ENCODE assay signal across 22 cellular contexts in the genomic region with DNA sequence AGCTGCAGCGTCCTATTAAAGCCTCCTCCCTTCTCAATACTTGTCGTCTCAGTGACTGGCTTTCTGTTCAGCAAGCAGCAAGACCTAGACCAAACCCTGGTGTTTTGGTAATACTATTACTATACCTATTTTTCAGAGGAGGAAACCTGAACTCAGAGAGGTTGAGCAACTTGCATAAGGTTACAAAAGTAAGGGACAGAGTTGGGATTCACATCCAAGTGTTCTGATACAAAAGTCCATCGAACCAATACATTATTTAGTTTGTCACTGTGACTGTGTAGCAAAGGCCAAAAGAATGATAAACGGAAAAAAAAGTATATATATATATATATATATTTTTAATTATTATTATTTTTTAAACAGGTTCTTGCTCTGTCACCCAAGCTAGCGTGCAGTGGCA. TPM values are rescaled to one million over a fixed set of nuclear protein-coding genes. Genes with fewer than 3 reads are reported as not detected.
A peak's percentile ranks its signal among the peaks of the same experiment; 100 is the strongest.
DNase-seq lines count a peak whose midpoint lies in the region; FAIRE-seq and TF ChIP-seq lines count a peak whose summit lies in the region.
"Had no signal": no experiment of that assay in that cellular context is flagged by ENCODE, and none has a peak within 500 bp of the region (broad histone marks: within the 10 kb centered on the region; RNA-seq: fewer than 3 reads in every experiment).

No MANE protein-coding gene starts in this region.

- peak; percentile 4 for FAIRE-seq in endothelial cell of umbilical vein (lab: Jason Lieb, UNC)
- FAIRE-seq: A204.1, D721Med, GM12878, GM12892, GM18507 had no signal

- TF ChIP-seq CTCF in C4-2B (conservative IDR thresholded peaks at IDR 0.05) (no peak), VCaP (conservative IDR thresholded peaks at IDR 0.05) (no peak), endothelial cell of umbilical vein (IDR thresholded peaks at IDR 0.05; ENCODE audit: extremely low read depth in 1 of 2, insufficient read depth in 1 of 2, low read depth in 1 of 2, low read length in 2 of 2) (no peak)

- DNase-seq in endothelial cell of umbilical vein (ENCODE audit: low read depth, low spot score) (no peak), DMS79 (lab: John Stamatoyannopoulos, UW) (no peak), globus pallidus (ENCODE audit: low spot score) (no peak), NCI-H2196 (lab: John Stamatoyannopoulos, UW; ENCODE audit: unreplicated experiment) (no peak)
- DNase-seq: 8988T; ACHN; BE2C; Caco-2; Calu3; CD4-positive, alpha-beta T cell; CD8-positive, alpha-beta T cell; DND-41; EL; GDM1 had no signal

- intact Hi-C loops in endothelial cell of umbilical vein (cut with micrococcal nuclease) = no loop called here

- POLR2A ChIA-PET in endothelial cell of umbilical vein (lab: Charles Lee) = interaction anchor here (0.7 kb wide), 1 partner anchor 345 kb away, joined by 5 read pairs; no protein-coding TSS in a partner anchor

- CTCF ChIA-PET in endothelial cell of umbilical vein (lab: Charles Lee) = no interaction called here

- H3K27me3 ChIP-seq in endothelial cell of umbilical vein (ENCODE audit: control insufficient read depth in 2 of 2, insufficient read depth in 2 of 2, low read length in 2 of 2) = no peaks in the 10 kb centered on the region
- H3K27me3 ChIP-seq: BE2C, BLaER1 had no signal

- no peaks in the 10 kb centered on the region for H3K9me1 ChIP-seq in endothelial cell of umbilical vein (replicated peaks; ENCODE audit: control insufficient read depth, extremely low read depth, insufficient read depth, low read length)

- TF ChIP-seq POLR2A in endothelial cell of umbilical vein (IDR thresholded peaks at IDR 0.05; ENCODE audit: low read depth, low read length) = no peak

- H3K4me1 ChIP-seq in endothelial cell of umbilical vein (ENCODE audit: control insufficient read depth, extremely low read depth, insufficient read depth, low read length) = no peaks in the 10 kb centered on the region
- H3K4me1 ChIP-seq: BE2C, BLaER1, Caco-2 had no signal

- H3K36me3 ChIP-seq in endothelial cell of umbilical vein (ENCODE audit: control insufficient read depth in 2 of 2, extremely low read depth in 1 of 2, insufficient read depth in 2 of 2, low read length in 2 of 2) = no peaks in the 10 kb centered on the region
- H3K36me3 ChIP-seq: BE2C, BLaER1 had no signal

- H3K27ac ChIP-seq in C4-2B (peak overlapping the region; percentile 22; the same call in 1 of the 2 replicates), VCaP (peak overlapping the region; percentile 80), endothelial cell of umbilical vein (ENCODE audit: insufficient read depth, low read depth, low read length) (no peak overlapping the region)
- H3K27ac ChIP-seq: BLaER1 had no signal

- H3K9ac ChIP-seq in endothelial cell of umbilical vein (replicated peaks; ENCODE audit: extremely low read depth, insufficient read depth, low read length) = no peak overlapping the region
- H3K9ac ChIP-seq: BLaER1 had no signal

- no peaks in the 10 kb centered on the region for H4K20me1 ChIP-seq in endothelial cell of umbilical vein (replicated peaks; ENCODE audit: control insufficient read depth, extremely low read depth, insufficient read depth, low read length)
- H4K20me1 ChIP-seq: BLaER1 had no signal

- dilution Hi-C loops in endothelial cell of umbilical vein (cut with MboI; ENCODE audit: extremely low pct_ligation_motif_present, low sequenced_read_pairs) = no loop called here

- H2AFZ ChIP-seq in endothelial cell of umbilical vein (ENCODE audit: low read depth, low read length) = no peak overlapping the region

- no peaks in the 10 kb centered on the region for H3K9me3 ChIP-seq in endothelial cell of umbilical vein (replicated peaks; ENCODE audit: control insufficient read depth, insufficient read depth, low read length)
- H3K9me3 ChIP-seq: BE2C, Caco-2 had no signal

- BruUV-seq in endothelial cell of umbilical vein (replicated peaks; lab: Mats Ljungman, UMichigan) = no TSS peak

- H3K4me2 ChIP-seq in endothelial cell of umbilical vein (ENCODE audit: insufficient read depth, low read length) = no peak overlapping the region
- H3K4me2 ChIP-seq: BLaER1 had no signal

- no peak overlapping the region for H3K4me3 ChIP-seq in endothelial cell of umbilical vein (replicated peaks in 1 of 3; ENCODE audit: insufficient read depth in 1 of 3, low read depth in 1 of 3, low read length in 3 of 3)
- H3K4me3 ChIP-seq: BLaER1, GM12878 had no signal

- no peaks in the 10 kb centered on the region for H3K79me2 ChIP-seq in endothelial cell of umbilical vein (ENCODE audit: control insufficient read depth, insufficient read depth, low read length)

TF ChIP-seq in endothelial cell of umbilical vein, 7 proteins besides CTCF, POLR2A, EP300 and RAD21:
- no peak for TF ChIP-seq MYC (IDR thresholded peaks at IDR 0.05; ENCODE audit: low read depth, low read length)
- TF ChIP-seq JUN (IDR thresholded peaks at IDR 0.05; ENCODE audit: borderline replicate concordance, insufficient read depth, insufficient read length, low read depth) = no peak

RNA-seq across cellular contexts. Expression of gene KLHL8, which starts 29.9 kb away (rescaled TPM):
- 9.0 and 9.6 TPM in 2 replicates for total RNA-seq in endothelial cell of umbilical vein
- 1.3 and 1.7 TPM in 2 replicates for polyA plus RNA-seq in endothelial cell of umbilical vein
- polyA plus RNA-seq in endothelial cell of umbilical vein (2011; cell fraction: cytosol; rRNA removed) = 2.3 and 2.6 TPM in 2 replicates
- polyA plus RNA-seq in endothelial cell of umbilical vein (2011; cell fraction: nucleus; rRNA removed) = 2.0 and 3.0 TPM in 2 replicates
- polyA plus RNA-seq in endothelial cell of umbilical vein (2012) = 5.9 and 9.7 TPM in 2 replicates
- 11.1 and 14.6 TPM in 2 replicates for polyA minus RNA-seq in endothelial cell of umbilical vein
- polyA minus RNA-seq in endothelial cell of umbilical vein (2011; cell fraction: cytosol; rRNA and poly(A)+ RNA removed) = 6.1 TPM
- 7.1 and 7.4 TPM in 2 replicates for polyA minus RNA-seq in endothelial cell of umbilical vein (2011; cell fraction: nucleus; rRNA and poly(A)+ RNA removed)
